ENCODE assay signal across 8 cellular contexts in the genomic region with DNA sequence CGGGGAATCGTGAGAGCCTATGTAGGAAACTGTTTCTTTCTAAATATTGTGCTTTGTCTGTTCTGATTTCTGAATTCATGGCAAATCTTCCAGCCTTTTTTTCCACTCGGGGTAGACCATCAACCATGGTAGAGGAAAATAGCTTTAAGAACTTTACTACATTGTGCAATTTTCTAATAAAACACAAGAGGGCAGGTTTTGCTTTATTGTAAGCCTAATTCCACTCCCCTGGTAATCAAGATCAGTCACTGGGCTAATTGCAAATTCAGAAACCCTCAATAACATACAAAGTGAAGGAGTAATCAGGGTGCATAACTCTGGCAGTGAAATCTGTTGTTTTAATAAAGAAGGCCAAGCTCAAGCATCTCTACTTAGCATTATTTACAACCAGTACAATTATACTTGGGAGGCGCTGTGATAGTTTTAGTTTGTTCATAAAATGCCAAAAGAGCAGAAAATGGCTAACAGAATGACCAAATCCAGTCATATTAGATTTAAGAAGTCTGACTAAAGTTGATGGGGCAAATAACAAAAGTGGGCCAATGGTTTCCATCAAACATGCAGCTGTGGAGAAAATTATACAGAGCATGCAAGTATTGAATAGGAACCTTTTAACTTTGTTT. TPM values are rescaled to one million over a fixed set of nuclear protein-coding genes. Genes with fewer than 3 reads are reported as not detected.
DNase-seq lines count a peak whose midpoint lies in the region; ATAC-seq and TF ChIP-seq lines count a peak whose summit lies in the region.

No MANE protein-coding gene starts in this region.

- H3K79me2 ChIP-seq in OCI-LY7 (ENCODE audit: insufficient read depth, low read depth, low read length) = no peaks in the 10 kb centered on the region

- TF ChIP-seq CTCF in OCI-LY7 (conservative IDR thresholded peaks at IDR 0.05; ENCODE audit: low read length) (peak; percentile 75), colonic mucosa (IDR thresholded peaks at IDR 0.05) (peak; percentile 51)

- H3K27ac ChIP-seq in OCI-LY7 (ENCODE audit: low read depth, low read length, poor library complexity, severe bottlenecking) = no peak overlapping the region
- H3K27ac ChIP-seq in colonic mucosa = no peak overlapping the region

- POLR2A ChIA-PET in OCI-LY7 (lab: Charles Lee) = interaction anchor here (0.7 kb wide), 1 partner anchor 181 kb away, joined by 3 read pairs; no protein-coding TSS in a partner anchor

- H4K20me1 ChIP-seq in OCI-LY7 (ENCODE audit: insufficient read depth, low read length) = no peaks in the 10 kb centered on the region

- BruUV-seq in OCI-LY7 (replicated peaks; lab: Mats Ljungman, UMichigan) = no TSS peak

- no peaks in the 10 kb centered on the region for H3K36me3 ChIP-seq in OCI-LY7 (ENCODE audit: insufficient read depth, low read length)
- H3K36me3 ChIP-seq in colonic mucosa = no peaks in the 10 kb centered on the region

- peak; percentile 77 for DNase-seq in COLO829 (ENCODE audit: low spot score)
- DNase-seq in Jurkat, Clone E6-1 (ENCODE audit: low read depth, low spot score) = peak; percentile 66
- peak; percentile 53 for DNase-seq in OCI-LY7 (ENCODE audit: low spot score)
- DNase-seq in colonic mucosa = no peak
- peak; percentile 80 for DNase-seq in medulla oblongata (ENCODE audit: extremely low spot score)
- DNase-seq in ureter (ENCODE audit: low spot score) = no peak

- H3K9me3 ChIP-seq in OCI-LY7 (ENCODE audit: low read length) (no peaks in the 10 kb centered on the region), colonic mucosa (no peaks in the 10 kb centered on the region)

- CTCF ChIA-PET in OCI-LY7 (lab: Charles Lee; ENCODE audit: unreplicated experiment) = interaction anchor here (1.6 kb wide), 1 partner anchor 182 kb away, joined by 4 read pairs; no protein-coding TSS in a partner anchor

- ATAC-seq in GM19035 (IDR thresholded peaks at IDR 0.05; ENCODE audit: unreplicated experiment) (peak; percentile 73), GM21526 (IDR thresholded peaks at IDR 0.05; ENCODE audit: low FRiP score, unreplicated experiment) (no peak)

- H2AFZ ChIP-seq in OCI-LY7 (ENCODE audit: low read length) = no peak overlapping the region

- intact Hi-C loops in OCI-LY7 (cut with micrococcal nuclease; ENCODE audit: unreplicated experiment) = loop anchor here (1.0 kb wide), 1 partner anchor 182 kb away; no protein-coding TSS in a partner anchor
- intact Hi-C loops in colonic mucosa (cut with DNase I) = loop anchor here (5.0 to 10.0 kb wide), 2 partner anchors 109 to 182 kb away; no protein-coding TSS in a partner anchor

- H3K4me3 ChIP-seq in Jurkat, Clone E6-1 (ENCODE audit: low read length) = no peak overlapping the region
- H3K4me3 ChIP-seq in OCI-LY7 (ENCODE audit: low read depth, low read length, poor library complexity, severe bottlenecking) = no peak overlapping the region
- no peak overlapping the region for H3K4me3 ChIP-seq in colonic mucosa

- H3K27me3 ChIP-seq in colonic mucosa = no peaks in the 10 kb centered on the region

- no peak overlapping the region for H3K9ac ChIP-seq in colonic mucosa (ENCODE audit: low read depth in 2 of 2, low read length in 2 of 2)

- no peak overlapping the region for H3K4me2 ChIP-seq in OCI-LY7 (ENCODE audit: low read length)

- no peaks in the 10 kb centered on the region for H3K9me2 ChIP-seq in OCI-LY7 (ENCODE audit: insufficient read depth, low read length)

- no peaks in the 10 kb centered on the region for H3K4me1 ChIP-seq in OCI-LY7 (ENCODE audit: insufficient read depth, low read length, poor library complexity, severe bottlenecking)
- H3K4me1 ChIP-seq in colonic mucosa = no peaks in the 10 kb centered on the region

RNA-seq across cellular contexts. Expression of a gene that starts 43.8 kb away (rescaled TPM):
- polyA plus RNA-seq in Jurkat, Clone E6-1 (2012; ENCODE audit: insufficient read depth, insufficient read length) = not detected
- 0.05 and 0.25 TPM in 2 replicates for total RNA-seq in OCI-LY7 (2014; rRNA removed; shearing (Covaris generic))
- not detected in 2 replicates for total RNA-seq in OCI-LY7 (2022)
- total RNA-seq in colonic mucosa = under 1 TPM in 1 of 2 donors, not detected in 1; 0.11 TPM
- 0.42 TPM for total RNA-seq in ureter

Comparison
In these comparisons a context has a peak if more than half of its experiments do, and no peak if none do; other contexts are left out.
1. DNase-seq: peak in COLO829 (single experiment), Jurkat, Clone E6-1 (single experiment), OCI-LY7 (single experiment) and medulla oblongata (single experiment); none in colonic mucosa (single experiment) and ureter (single experiment).